Comparison of ENCODE assay signal across 8 cellular contexts in the genomic region with DNA sequence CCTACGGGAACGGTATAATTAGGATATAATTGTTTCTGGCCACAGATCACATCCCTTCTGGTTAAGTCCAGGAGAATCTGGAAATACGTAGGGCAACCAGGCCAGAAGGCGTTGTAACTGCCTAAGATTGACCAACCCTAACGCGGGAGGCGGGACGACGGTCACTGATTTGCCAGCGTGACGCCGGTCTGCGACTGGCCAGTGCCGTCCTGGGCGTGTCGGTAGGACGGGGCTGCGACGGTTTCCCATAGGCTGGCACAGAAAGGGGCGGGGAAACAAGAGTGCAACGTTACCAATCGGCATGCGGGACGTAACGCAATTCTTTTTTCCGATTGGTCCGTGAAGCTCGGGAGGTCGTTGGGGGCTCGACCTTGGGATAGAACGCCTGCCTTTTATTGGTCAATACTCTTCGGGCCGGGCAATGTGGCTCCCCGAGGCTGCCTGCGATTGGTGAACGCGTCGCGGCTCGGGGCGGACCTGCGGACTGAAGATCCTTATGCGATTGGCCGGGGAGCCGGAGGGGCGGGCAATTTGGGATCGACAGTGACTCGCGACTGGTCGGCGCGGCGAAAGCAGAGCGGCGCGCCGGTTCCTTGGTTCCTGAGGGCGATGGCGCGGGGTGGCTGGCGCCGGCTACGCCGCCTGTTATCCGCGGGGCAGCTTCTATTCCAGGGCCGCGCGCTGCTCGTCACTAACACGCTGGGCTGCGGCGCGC.
DNase-seq lines count a peak whose midpoint lies in the region; ATAC-seq lines count a peak whose summit lies in the region.

A gene (plus strand): TSS at position 546 of the 715 bp plus-strand sequence. CDS start 64 bp downstream, at position 610.

- peaks cover 20% of the 10 kb centered on the region for H3K36me3 ChIP-seq in BLaER1

- 0 out of 2 replicates have a peak, but pooled peaks cover 18% of the 10 kb centered on the region for H4K20me1 ChIP-seq in BLaER1

- H3K4me2 ChIP-seq in BLaER1: peak within 1 kb of the TSS; percentile 99

- H3K9ac ChIP-seq in BLaER1: peak within 1 kb of the TSS; percentile 83

- no peaks in the 10 kb centered on the region for H3K27me3 ChIP-seq in BLaER1

- DNase-seq in NCI-H748 (lab: John Stamatoyannopoulos, UW; ENCODE audit: unreplicated experiment): peak; percentile 99
- DNase-seq in activated CD4-positive, alpha-beta T cell treated with anti-CD3 and anti-CD28 coated beads, Interleukin-2, amount 50 U/mL, for 24 hours (ENCODE audit: low read depth in 1 of 2, low spot score in 1 of 2): peak; percentile 86 to 99
- peak; percentile 100 for DNase-seq in dedifferentiated amniotic fluid mesenchymal stem cell (ENCODE audit: extremely low spot score)
- DNase-seq in left kidney (ENCODE audit: low read depth, low spot score): peak; percentile 100
- DNase-seq in stimulated activated CD4-positive, alpha-beta T cell treated with anti-CD3 and anti-CD28 coated beads, Interleukin-2, amount 100 ng/mL, for 24 hours: peak; percentile 98

- ATAC-seq in GM19351 (IDR thresholded peaks at IDR 0.05; ENCODE audit: unreplicated experiment): peak; percentile 82
- ATAC-seq in HG03521 (IDR thresholded peaks at IDR 0.05; ENCODE audit: unreplicated experiment): peak; percentile 81

- peak within 1 kb of the TSS; percentile 85 for H3K4me3 ChIP-seq in BLaER1

- no peaks in the 10 kb centered on the region for H3K9me3 ChIP-seq in BLaER1

- peaks cover 47% of the 10 kb centered on the region for H3K4me1 ChIP-seq in BLaER1

- peak within 1 kb of the TSS; percentile 80 for H3K27ac ChIP-seq in BLaER1

Comparison
In these comparisons a context has a peak if more than half of its experiments do, and no peak if none do; other contexts are left out.
1. Peak in every context shown above with its lines: DNase-seq, ATAC-seq, H3K4me3 ChIP-seq and H3K27ac ChIP-seq.